ENCODE assay signal across 8 cellular contexts in genomic region chr20:20466341-20466879, GRCh38.
DNase-seq lines count a peak whose midpoint lies in the region; ATAC-seq and TF ChIP-seq lines count a peak whose summit lies in the region.

No MANE protein-coding gene starts in this region.

- CTCF ChIA-PET in OCI-LY7 (lab: Charles Lee; ENCODE audit: unreplicated experiment), result no interaction called here
- CTCF ChIA-PET in CD8-positive, alpha-beta memory T cell (lab: Charles Lee), result no interaction called here

- H3K4me1 ChIP-seq in OCI-LY7 (ENCODE audit: insufficient read depth, low read length, poor library complexity, severe bottlenecking), result peaks cover 32% of the 10 kb centered on the region
- no peaks in the 10 kb centered on the region for H3K4me1 ChIP-seq in mucosa of descending colon (ENCODE audit: low read depth)
- no peaks in the 10 kb centered on the region for H3K4me1 ChIP-seq in CD8-positive, alpha-beta memory T cell (ENCODE audit: insufficient read depth, low read length)

- H3K27me3 Mint-ChIP-seq in CD8-positive, alpha-beta memory T cell, result peaks cover 0 to 2% of the 10 kb centered on the region in 2 donors

- DNase-seq in AG09319 (ENCODE audit: extremely low read depth, low read depth), result peak; percentile 54
- DNase-seq in OCI-LY7 (ENCODE audit: low spot score), result peak; percentile 76
- no peak for DNase-seq in mucosa of descending colon
- DNase-seq in epidermal melanocyte (ENCODE audit: insufficient read length, low spot score), result no peak
- no peak for DNase-seq in caudate nucleus (lab: John Stamatoyannopoulos, UW)
- no peak for DNase-seq in CD8-positive, alpha-beta memory T cell

- no peaks in the 10 kb centered on the region for H3K27me3 ChIP-seq in CD8-positive, alpha-beta memory T cell (ENCODE audit: insufficient read depth, low read length, poor library complexity, severe bottlenecking)

- H3K79me2 ChIP-seq in OCI-LY7 (ENCODE audit: insufficient read depth, low read depth, low read length), result no peaks in the 10 kb centered on the region

- no peaks in the 10 kb centered on the region for H4K20me1 ChIP-seq in OCI-LY7 (ENCODE audit: insufficient read depth, low read length)

- no peaks in the 10 kb centered on the region for H3K9me3 Mint-ChIP-seq in CD8-positive, alpha-beta memory T cell

- peak; percentile 92 for ATAC-seq in HG02938 (IDR thresholded peaks at IDR 0.05; ENCODE audit: unreplicated experiment)
- ATAC-seq in mucosa of descending colon, result peak; percentile 32

- TF ChIP-seq POLR2A in GM18526 (IDR thresholded peaks at IDR 0.05; ENCODE audit: extremely low read depth, insufficient read length), result peak; percentile 37

- H3K36me3 Mint-ChIP-seq in CD8-positive, alpha-beta memory T cell, result peaks cover 9 to 30% (median 18%) of the 10 kb centered on the region in 3 donors

- no peak for TF ChIP-seq CTCF in AG09319 (IDR thresholded peaks at IDR 0.05; ENCODE audit: low read depth, low read length)
- no peak for TF ChIP-seq CTCF in OCI-LY7 (conservative IDR thresholded peaks at IDR 0.05; ENCODE audit: low read length)
- no peak for TF ChIP-seq CTCF in mucosa of descending colon (IDR thresholded peaks at IDR 0.05)

- no peaks in the 10 kb centered on the region for H3K36me3 ChIP-seq in OCI-LY7 (ENCODE audit: insufficient read depth, low read length)
- no peaks in the 10 kb centered on the region for H3K36me3 ChIP-seq in mucosa of descending colon (ENCODE audit: low read depth)
- no peaks in the 10 kb centered on the region for H3K36me3 ChIP-seq in CD8-positive, alpha-beta memory T cell (ENCODE audit: insufficient read depth, low read length)

- no peaks in the 10 kb centered on the region for H3K4me1 Mint-ChIP-seq in CD8-positive, alpha-beta memory T cell

- H3K27ac ChIP-seq in OCI-LY7 (ENCODE audit: low read depth, low read length, poor library complexity, severe bottlenecking) (peak overlapping the region; percentile 60), caudate nucleus (ENCODE audit: low read depth, low read length) (no peak overlapping the region)
- no peak overlapping the region for H3K27ac ChIP-seq in CD8-positive, alpha-beta memory T cell (ENCODE audit: low read depth, low read length)

- peak overlapping the region; percentile 47 for H3K4me2 ChIP-seq in OCI-LY7 (ENCODE audit: low read length)

- no peak overlapping the region for H3K27ac Mint-ChIP-seq in CD8-positive, alpha-beta memory T cell

- intact Hi-C loops in OCI-LY7 (cut with micrococcal nuclease; ENCODE audit: unreplicated experiment) (no loop called here), mucosa of descending colon (cut with DNase I, micrococcal nuclease) (no loop called here)

- H3K9me3 ChIP-seq in OCI-LY7 (ENCODE audit: low read length), result no peaks in the 10 kb centered on the region
- H3K9me3 ChIP-seq in mucosa of descending colon, result no peaks in the 10 kb centered on the region
- H3K9me3 ChIP-seq in CD8-positive, alpha-beta memory T cell (ENCODE audit: low read length), result no peaks in the 10 kb centered on the region

- POLR2A ChIA-PET in OCI-LY7 (lab: Charles Lee), result no interaction called here
- POLR2A ChIA-PET in CD8-positive, alpha-beta memory T cell (lab: Charles Lee), result no interaction called here

- no peak overlapping the region for H3K4me3 Mint-ChIP-seq in CD8-positive, alpha-beta memory T cell

- BruUV-seq in OCI-LY7 (replicated peaks; lab: Mats Ljungman, UMichigan), result no TSS peak

- H3K9me2 ChIP-seq in OCI-LY7 (ENCODE audit: insufficient read depth, low read length), result no peaks in the 10 kb centered on the region

- H3K4me3 ChIP-seq in OCI-LY7 (ENCODE audit: low read depth, low read length, poor library complexity, severe bottlenecking) (no peak overlapping the region), mucosa of descending colon (no peak overlapping the region)
- no peak overlapping the region for H3K4me3 ChIP-seq in CD8-positive, alpha-beta memory T cell (ENCODE audit: low read length)

- peak overlapping the region; percentile 77 for H2AFZ ChIP-seq in OCI-LY7 (ENCODE audit: low read length)

Comparison
In these comparisons a context has a peak if more than half of its experiments do, and no peak if none do; other contexts are left out.
1. DNase-seq: peak in AG09319 (single experiment) and OCI-LY7 (single experiment); none in mucosa of descending colon (0 of 3), epidermal melanocyte (single experiment), caudate nucleus (0 of 61) and CD8-positive, alpha-beta memory T cell (0 of 5).